Comparison of ENCODE assay signal across 1 cellular context in the genomic region with DNA sequence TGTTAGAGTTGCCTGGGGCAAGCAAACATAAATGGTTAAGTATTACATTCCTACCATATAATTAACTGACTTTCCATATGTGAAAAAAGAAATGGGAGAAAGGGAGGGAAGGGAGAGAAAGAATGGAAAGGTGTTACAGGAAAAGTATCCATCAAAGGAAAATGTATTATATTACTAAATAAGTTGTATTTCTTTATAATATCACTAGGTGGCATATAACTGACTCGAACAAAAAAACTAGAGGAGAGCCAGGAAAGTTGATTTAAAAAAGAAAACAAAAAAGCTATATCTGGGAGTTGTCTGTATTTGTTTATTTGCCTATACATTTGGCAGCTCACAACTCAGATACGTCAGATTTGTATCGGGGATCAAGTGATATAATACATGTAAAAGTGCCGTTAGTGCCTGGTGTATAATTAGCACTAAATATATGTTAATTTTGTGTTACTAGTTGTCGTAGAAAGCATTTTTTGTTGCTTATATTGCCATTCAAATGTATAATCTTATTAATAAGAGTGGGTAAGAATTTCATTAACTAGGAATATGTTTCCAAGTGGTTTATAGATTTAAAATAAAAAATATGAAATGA.
TF ChIP-seq lines count a peak whose summit lies in the region.

No MANE protein-coding gene starts in this region.

TF ChIP-seq in HCT116, 20 proteins besides CTCF, POLR2A, EP300 and RAD21 (continued from another document):
- TF ChIP-seq, protein P1, sequence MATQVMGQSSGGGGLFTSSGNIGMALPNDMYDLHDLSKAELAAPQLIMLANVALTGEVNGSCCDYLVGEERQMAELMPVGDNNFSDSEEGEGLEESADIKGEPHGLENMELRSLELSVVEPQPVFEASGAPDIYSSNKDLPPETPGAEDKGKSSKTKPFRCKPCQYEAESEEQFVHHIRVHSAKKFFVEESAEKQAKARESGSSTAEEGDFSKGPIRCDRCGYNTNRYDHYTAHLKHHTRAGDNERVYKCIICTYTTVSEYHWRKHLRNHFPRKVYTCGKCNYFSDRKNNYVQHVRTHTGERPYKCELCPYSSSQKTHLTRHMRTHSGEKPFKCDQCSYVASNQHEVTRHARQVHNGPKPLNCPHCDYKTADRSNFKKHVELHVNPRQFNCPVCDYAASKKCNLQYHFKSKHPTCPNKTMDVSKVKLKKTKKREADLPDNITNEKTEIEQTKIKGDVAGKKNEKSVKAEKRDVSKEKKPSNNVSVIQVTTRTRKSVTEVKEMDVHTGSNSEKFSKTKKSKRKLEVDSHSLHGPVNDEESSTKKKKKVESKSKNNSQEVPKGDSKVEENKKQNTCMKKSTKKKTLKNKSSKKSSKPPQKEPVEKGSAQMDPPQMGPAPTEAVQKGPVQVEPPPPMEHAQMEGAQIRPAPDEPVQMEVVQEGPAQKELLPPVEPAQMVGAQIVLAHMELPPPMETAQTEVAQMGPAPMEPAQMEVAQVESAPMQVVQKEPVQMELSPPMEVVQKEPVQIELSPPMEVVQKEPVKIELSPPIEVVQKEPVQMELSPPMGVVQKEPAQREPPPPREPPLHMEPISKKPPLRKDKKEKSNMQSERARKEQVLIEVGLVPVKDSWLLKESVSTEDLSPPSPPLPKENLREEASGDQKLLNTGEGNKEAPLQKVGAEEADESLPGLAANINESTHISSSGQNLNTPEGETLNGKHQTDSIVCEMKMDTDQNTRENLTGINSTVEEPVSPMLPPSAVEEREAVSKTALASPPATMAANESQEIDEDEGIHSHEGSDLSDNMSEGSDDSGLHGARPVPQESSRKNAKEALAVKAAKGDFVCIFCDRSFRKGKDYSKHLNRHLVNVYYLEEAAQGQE (IDR thresholded peaks at IDR 0.05; ENCODE audit: low read depth), result no peak
- TF ChIP-seq SP1 (IDR thresholded peaks at IDR 0.05; ENCODE audit: low read depth) (no peak), ELF1 (IDR thresholded peaks at IDR 0.05; ENCODE audit: borderline replicate concordance, low read depth) (no peak), ZFX (IDR thresholded peaks at IDR 0.05) (no peak), TCF7L2 (IDR thresholded peaks at IDR 0.05; ENCODE audit: borderline replicate concordance, extremely low read depth, insufficient read depth, insufficient read length) (no peak), FOSL1 (IDR thresholded peaks at IDR 0.05; ENCODE audit: low read depth) (no peak), EZH2 (IDR thresholded peaks at IDR 0.05) (no peak), CEBPB (IDR thresholded peaks at IDR 0.05; ENCODE audit: low read depth) (no peak)
- TF ChIP-seq, protein P2, sequence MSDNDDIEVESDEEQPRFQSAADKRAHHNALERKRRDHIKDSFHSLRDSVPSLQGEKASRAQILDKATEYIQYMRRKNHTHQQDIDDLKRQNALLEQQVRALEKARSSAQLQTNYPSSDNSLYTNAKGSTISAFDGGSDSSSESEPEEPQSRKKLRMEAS (IDR thresholded peaks at IDR 0.05), result no peak
- TF ChIP-seq, protein P3, sequence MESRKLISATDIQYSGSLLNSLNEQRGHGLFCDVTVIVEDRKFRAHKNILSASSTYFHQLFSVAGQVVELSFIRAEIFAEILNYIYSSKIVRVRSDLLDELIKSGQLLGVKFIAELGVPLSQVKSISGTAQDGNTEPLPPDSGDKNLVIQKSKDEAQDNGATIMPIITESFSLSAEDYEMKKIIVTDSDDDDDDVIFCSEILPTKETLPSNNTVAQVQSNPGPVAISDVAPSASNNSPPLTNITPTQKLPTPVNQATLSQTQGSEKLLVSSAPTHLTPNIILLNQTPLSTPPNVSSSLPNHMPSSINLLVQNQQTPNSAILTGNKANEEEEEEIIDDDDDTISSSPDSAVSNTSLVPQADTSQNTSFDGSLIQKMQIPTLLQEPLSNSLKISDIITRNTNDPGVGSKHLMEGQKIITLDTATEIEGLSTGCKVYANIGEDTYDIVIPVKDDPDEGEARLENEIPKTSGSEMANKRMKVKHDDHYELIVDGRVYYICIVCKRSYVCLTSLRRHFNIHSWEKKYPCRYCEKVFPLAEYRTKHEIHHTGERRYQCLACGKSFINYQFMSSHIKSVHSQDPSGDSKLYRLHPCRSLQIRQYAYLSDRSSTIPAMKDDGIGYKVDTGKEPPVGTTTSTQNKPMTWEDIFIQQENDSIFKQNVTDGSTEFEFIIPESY (IDR thresholded peaks at IDR 0.05; ENCODE audit: extremely low read depth, insufficient replicate concordance, low read length), result no peak
- TF ChIP-seq, protein P4, sequence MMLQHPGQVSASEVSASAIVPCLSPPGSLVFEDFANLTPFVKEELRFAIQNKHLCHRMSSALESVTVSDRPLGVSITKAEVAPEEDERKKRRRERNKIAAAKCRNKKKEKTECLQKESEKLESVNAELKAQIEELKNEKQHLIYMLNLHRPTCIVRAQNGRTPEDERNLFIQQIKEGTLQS (IDR thresholded peaks at IDR 0.05), result no peak
TF ChIP-seq in HCT116: peak in this region for 0.
